Comparison of ENCODE assay signal across 26 cellular contexts in genomic region chr9:73806876-73807275, GRCh38.
"Had no signal": no experiment of that assay in that cellular context is flagged by ENCODE, and none has a peak within 500 bp of the region (broad histone marks: within the 10 kb centered on the region; RNA-seq: fewer than 3 reads in every experiment).

No MANE protein-coding gene starts in this region.

- ATAC-seq: activated CD4-positive, CD25-positive, alpha-beta regulatory T cell treated with anti-CD3 and anti-CD28 coated beads, Interleukin-2, amount 50 U/mL, for 24 hours; activated CD8-positive, alpha-beta T cell treated with anti-CD3 and anti-CD28 coated beads for 36 hours; activated T-cell treated with anti-CD3 and anti-CD28 coated beads, Interleukin-2, amount 50 U/mL, for 72 hours; Panc1; Right ventricle myocardium inferior; T-cell had no signal

- H3K36me3 Mint-ChIP-seq: activated naive CD8-positive, alpha-beta T cell treated with anti-CD3 and anti-CD28 coated beads, Interleukin-2, amount 10 ng/mL, durations not matched to agents 7 days and 5 days; brain; T-cell had no signal

- H3K27me3 ChIP-seq: ascending aorta had no signal

- H3K9ac ChIP-seq: KMS-11 had no signal

- H3K27ac Mint-ChIP-seq: activated CD8-positive, alpha-beta T cell treated with anti-CD3 and anti-CD28 coated beads for 36 hours; activated naive CD8-positive, alpha-beta T cell treated with anti-CD3 and anti-CD28 coated beads, Interleukin-2, amount 10 ng/mL, durations not matched to agents 7 days and 5 days; activated T-cell treated with anti-CD3 and anti-CD28 coated beads, Interleukin-2, amount 50 U/mL, for 72 hours; brain; T-cell had no signal

- H3K4me3 ChIP-seq: ascending aorta, SK-N-MC had no signal

- H3K9me3 ChIP-seq: ascending aorta had no signal

- H3K4me1 ChIP-seq: ascending aorta had no signal

- H3K4me3 Mint-ChIP-seq: activated CD8-positive, alpha-beta T cell treated with anti-CD3 and anti-CD28 coated beads for 36 hours; activated naive CD8-positive, alpha-beta T cell treated with anti-CD3 and anti-CD28 coated beads, Interleukin-2, amount 10 ng/mL, durations not matched to agents 7 days and 5 days; activated T-cell treated with anti-CD3 and anti-CD28 coated beads, Interleukin-2, amount 50 U/mL, for 72 hours; brain; T-cell had no signal

- H3K4me2 ChIP-seq: KMS-11 had no signal

- H3K9me3 Mint-ChIP-seq: activated CD8-positive, alpha-beta T cell treated with anti-CD3 and anti-CD28 coated beads for 36 hours; activated naive CD8-positive, alpha-beta T cell treated with anti-CD3 and anti-CD28 coated beads, Interleukin-2, amount 10 ng/mL, durations not matched to agents 7 days and 5 days; brain had no signal

- DNase-seq: activated CD4-positive, alpha-beta T cell treated with anti-CD3 and anti-CD28 coated beads for 4 hours; activated CD8-positive, alpha-beta memory T cell treated with anti-CD3 and anti-CD28 coated beads, Interleukin-2, amount 50 U/mL, for 4 hours; activated CD8-positive, alpha-beta T cell treated with anti-CD3 and anti-CD28 coated beads for 36 hours; activated naive CD4-positive, alpha-beta T cell treated with anti-CD3 and anti-CD28 coated beads, Interleukin-2, amount 50 U/mL, for 16 hours; activated naive CD8-positive, alpha-beta T cell treated with anti-CD3 and anti-CD28 coated beads, Interleukin-2, amount 10 ng/mL, durations not matched to agents 7 days and 5 days; activated T-cell treated with anti-CD3 and anti-CD28 coated beads, Interleukin-2, amount 50 U/mL, for 72 hours; amniotic stem cell; NCI-H1092; NCI-H1417 treated with DMSO at 0.1 percent for 48 hours; NCI-H1694; NCI-H2029 treated with DMSO at 0.1 percent for 48 hours; NCI-H510A treated with DMSO at 0.1 percent for 48 hours; NCI-H69; NK-92 treated with Interleukin-12 subunit alpha and Interleukin-12 subunit beta, amount 100 ng/mL, for 24 hours; OCI-M1; RPMI8226; T-cell; T-helper 2 cell; T1000 had no signal

- H3K36me3 ChIP-seq: ascending aorta had no signal

- H3K4me1 Mint-ChIP-seq: activated naive CD8-positive, alpha-beta T cell treated with anti-CD3 and anti-CD28 coated beads, Interleukin-2, amount 10 ng/mL, durations not matched to agents 7 days and 5 days; brain; T-cell had no signal

- H3K27ac ChIP-seq: ascending aorta, KMS-11, SK-N-MC had no signal
